8 cellular contexts compared by ENCODE assay signal in genomic region chr5:88732181-88732633, GRCh38.
DNase-seq lines count a peak whose midpoint lies in the region; ATAC-seq and TF ChIP-seq lines count a peak whose summit lies in the region.

No MANE protein-coding gene starts in this region.

- H3K4me3 Mint-ChIP-seq in CD8-positive, alpha-beta T cell = no peak overlapping the region

- H3K27me3 ChIP-seq in colonic mucosa = no peaks in the 10 kb centered on the region
- H3K27me3 ChIP-seq in CD8-positive, alpha-beta T cell (ENCODE audit: insufficient read depth, low read length) = no peaks in the 10 kb centered on the region

- no peaks in the 10 kb centered on the region for H3K4me1 ChIP-seq in colonic mucosa
- no peaks in the 10 kb centered on the region for H3K4me1 ChIP-seq in CD8-positive, alpha-beta T cell (ENCODE audit: insufficient read depth, low read length)

- H3K4me1 Mint-ChIP-seq in CD8-positive, alpha-beta T cell (ENCODE audit: low read depth) = peaks cover 5% of the 10 kb centered on the region

- no peak overlapping the region for H3K27ac Mint-ChIP-seq in CD8-positive, alpha-beta T cell

- peaks cover 2% of the 10 kb centered on the region for H3K27me3 Mint-ChIP-seq in CD8-positive, alpha-beta T cell (ENCODE audit: low read depth)

- H3K4me3 ChIP-seq in colonic mucosa = no peak overlapping the region
- no peak overlapping the region for H3K4me3 ChIP-seq in CD8-positive, alpha-beta T cell (ENCODE audit: low read depth, low read length)

- CTCF ChIA-PET in CD8-positive, alpha-beta T cell (lab: Charles Lee) = interaction anchor here (1.1 to 1.5 kb wide), 2 partner anchors 25 to 951 kb away, joined by 3 read pairs; no protein-coding TSS in a partner anchor

- H3K36me3 ChIP-seq in colonic mucosa = no peaks in the 10 kb centered on the region
- H3K36me3 ChIP-seq in CD8-positive, alpha-beta T cell (ENCODE audit: insufficient read depth, low read length) = no peaks in the 10 kb centered on the region

- intact Hi-C loops in colonic mucosa (cut with DNase I) = loop anchor here (10.0 kb wide), 1 partner anchor 153 kb away; the partner anchor contains the start of gene MEF2C
- intact Hi-C loops in posterior vena cava (cut with DNase I) = loop anchor here in 1 of 2 donors (10.0 kb wide), 1 partner anchor 1533 kb away; no protein-coding TSS in a partner anchor
- intact Hi-C loops in CD8-positive, alpha-beta T cell (cut with DNase I, micrococcal nuclease) = no loop called here

- no peaks in the 10 kb centered on the region for H3K9me3 Mint-ChIP-seq in CD8-positive, alpha-beta T cell

- POLR2A ChIA-PET in CD8-positive, alpha-beta T cell (lab: Charles Lee) = no interaction called here

- ATAC-seq in GM21390 (IDR thresholded peaks at IDR 0.05; ENCODE audit: unreplicated experiment) (peak; percentile 53), HG03575 (IDR thresholded peaks at IDR 0.05; ENCODE audit: extremely low read depth, insufficient number of reproducible peaks, low FRiP score, unreplicated experiment) (peak; percentile 30)
- no peak for ATAC-seq in CD8-positive, alpha-beta T cell

- H3K36me3 Mint-ChIP-seq in CD8-positive, alpha-beta T cell = no peaks in the 10 kb centered on the region

- DNase-seq in Daoy (ENCODE audit: low read depth) = peak; percentile 77
- no peak for DNase-seq in colonic mucosa
- peak; percentile 90 for DNase-seq in posterior vena cava (ENCODE audit: low spot score)
- DNase-seq in CD8-positive, alpha-beta T cell = no peak
- DNase-seq in HT-29 (ENCODE audit: low spot score) = no peak
- no peak for DNase-seq in GOT3 (lab: John Stamatoyannopoulos, UW)

- no peak for TF ChIP-seq CTCF in colonic mucosa (IDR thresholded peaks at IDR 0.05)
- no peak for TF ChIP-seq CTCF in CD8-positive, alpha-beta T cell (IDR thresholded peaks at IDR 0.05)

- H3K27ac ChIP-seq in colonic mucosa = peak overlapping the region; percentile 31
- H3K27ac ChIP-seq in CD8-positive, alpha-beta T cell (ENCODE audit: low read depth, low read length) = no peak overlapping the region

- no peak overlapping the region for H3K9ac ChIP-seq in colonic mucosa (ENCODE audit: low read depth in 2 of 2, low read length in 2 of 2)

- no peaks in the 10 kb centered on the region for H3K9me3 ChIP-seq in colonic mucosa
- H3K9me3 ChIP-seq in CD8-positive, alpha-beta T cell (ENCODE audit: low read length) = no peaks in the 10 kb centered on the region

Comparison
In these comparisons a context has a peak if more than half of its experiments do, and no peak if none do; other contexts are left out.
1. DNase-seq: peak in Daoy (single experiment) and posterior vena cava (single experiment); none in colonic mucosa (single experiment), CD8-positive, alpha-beta T cell (0 of 7), HT-29 (single experiment) and GOT3 (single experiment).